25 cellular contexts compared by ENCODE assay signal in the genomic region with DNA sequence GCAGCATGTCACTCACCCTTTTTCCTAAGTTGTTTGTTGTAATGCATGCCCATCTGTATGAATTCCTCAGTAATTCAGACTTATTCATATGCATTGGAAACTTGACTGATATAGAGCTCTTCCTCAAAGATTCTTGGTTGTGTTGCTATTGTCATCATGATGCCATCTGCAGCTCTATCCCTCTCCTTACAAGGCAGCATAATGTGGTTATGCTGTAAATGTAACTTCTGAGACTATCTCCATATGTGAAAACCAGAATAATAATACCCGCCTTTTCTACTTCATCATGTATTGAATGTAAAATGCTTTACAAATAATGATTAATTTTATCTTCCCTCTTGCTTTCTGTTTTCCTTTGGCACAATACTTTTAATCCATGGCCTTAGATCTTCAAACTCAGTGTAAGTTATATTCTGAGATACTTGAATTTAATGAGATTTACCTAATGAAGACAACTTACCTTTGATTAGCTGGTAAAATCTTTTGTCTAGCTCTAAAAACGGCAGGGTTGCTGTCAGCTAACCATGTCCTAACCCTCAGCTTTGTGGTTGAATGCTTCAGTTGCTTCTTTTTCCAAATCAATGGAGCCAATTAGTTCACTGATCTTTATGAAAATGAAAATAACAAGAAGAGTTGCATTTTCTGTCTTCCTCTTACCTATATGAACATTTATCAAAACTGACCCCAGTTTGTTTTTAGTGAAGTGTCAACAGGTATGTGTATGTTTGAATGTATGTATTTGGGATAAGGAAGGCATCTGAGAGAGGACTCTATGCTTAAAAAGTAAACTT.
"Had no signal": no experiment of that assay in that cellular context is flagged by ENCODE, and none has a peak within 500 bp of the region (broad histone marks: within the 10 kb centered on the region; RNA-seq: fewer than 3 reads in every experiment).

No MANE protein-coding gene starts in this region.

- H3K27me3 Mint-ChIP-seq: activated naive CD4-positive, alpha-beta T cell treated with anti-CD3 and anti-CD28 coated beads, Interleukin-2, amount 50 U/mL, for 24 hours; activated naive CD8-positive, alpha-beta T cell treated with anti-CD3 and anti-CD28 coated beads, Interleukin-2, amount 50 U/mL, for 24 hours; central memory CD8-positive, alpha-beta T cell; dendritic cell treated with granulocyte-macrophage colony-stimulating factor and Interleukin-4, amounts not matched to agents 40 ng/mL and 50 ng/mL, for 4 days; natural killer cell treated with Interleukin-12 subunit alpha and Interleukin-12 subunit beta and Interleukin-15 and Interleukin-18, amount 100 ng/mL, for 72 hours had no signal

- H3K36me3 ChIP-seq: breast epithelium, esophagus squamous epithelium, right atrium auricular region, suprapubic skin, tibial artery had no signal

- H3K4me1 Mint-ChIP-seq: activated naive CD4-positive, alpha-beta T cell treated with anti-CD3 and anti-CD28 coated beads, Interleukin-2, amount 50 U/mL, for 24 hours; activated naive CD8-positive, alpha-beta T cell treated with anti-CD3 and anti-CD28 coated beads, Interleukin-2, amount 50 U/mL, for 24 hours; central memory CD8-positive, alpha-beta T cell had no signal

- H3K27ac Mint-ChIP-seq: activated naive CD4-positive, alpha-beta T cell treated with anti-CD3 and anti-CD28 coated beads, Interleukin-2, amount 50 U/mL, for 24 hours; activated naive CD8-positive, alpha-beta T cell treated with anti-CD3 and anti-CD28 coated beads, Interleukin-2, amount 50 U/mL, for 24 hours; dendritic cell treated with granulocyte-macrophage colony-stimulating factor and Interleukin-4, amounts not matched to agents 40 ng/mL and 50 ng/mL, for 4 days; natural killer cell treated with Interleukin-12 subunit alpha and Interleukin-12 subunit beta and Interleukin-15 and Interleukin-18, amount 100 ng/mL, for 72 hours had no signal

- H3K4me3 Mint-ChIP-seq: activated naive CD4-positive, alpha-beta T cell treated with anti-CD3 and anti-CD28 coated beads, Interleukin-2, amount 50 U/mL, for 24 hours; activated naive CD8-positive, alpha-beta T cell treated with anti-CD3 and anti-CD28 coated beads, Interleukin-2, amount 50 U/mL, for 24 hours; central memory CD8-positive, alpha-beta T cell; dendritic cell treated with granulocyte-macrophage colony-stimulating factor and Interleukin-4, amounts not matched to agents 40 ng/mL and 50 ng/mL, for 4 days; natural killer cell treated with Interleukin-12 subunit alpha and Interleukin-12 subunit beta and Interleukin-15 and Interleukin-18, amount 100 ng/mL, for 72 hours had no signal

- H3K9me3 ChIP-seq: esophagus squamous epithelium, suprapubic skin, tibial artery had no signal

- H3K4me1 ChIP-seq: breast epithelium, esophagus squamous epithelium, right atrium auricular region, suprapubic skin, tibial artery had no signal

- H3K27me3 ChIP-seq: breast epithelium, esophagus squamous epithelium, hepatocyte, right atrium auricular region, suprapubic skin, tibial artery had no signal

- H3K27ac ChIP-seq: breast epithelium, epithelial cell of prostate, esophagus squamous epithelium, hepatocyte, right atrium auricular region, suprapubic skin, tibial artery, VCaP had no signal

- H3K4me3 ChIP-seq: breast epithelium, esophagus squamous epithelium, hepatocyte, mucosa of descending colon, right atrium auricular region, smooth muscle cell, suprapubic skin, tibial artery had no signal

- DNase-seq: activated CD4-positive, alpha-beta T cell treated with anti-CD3 and anti-CD28 coated beads for 4 hours; activated CD4-positive, alpha-beta T cell treated with anti-CD3 and anti-CD28 coated beads, Interleukin-2, amount 50 U/mL, for 4 hours; activated gamma-delta T cell; activated naive CD8-positive, alpha-beta T cell treated with anti-CD3 and anti-CD28 coated beads, Interleukin-2, amount 50 U/mL, for 24 hours; activated T-cell treated with anti-CD3 and anti-CD28 coated beads, Interleukin-2, amount 50 U/mL, for 1 hour; amygdala; esophagus squamous epithelium; left cardiac atrium; left ventricle myocardium superior; mucosa of descending colon; stimulated activated CD4-positive, alpha-beta T cell treated with anti-CD3 and anti-CD28 coated beads, Interleukin-1b, Interleukin-23, amount 100 ng/mL, for 48 hours; stimulated activated naive CD4-positive, alpha-beta T cell; T-helper 9 cell; tibial artery had no signal

- ATAC-seq: activated naive CD8-positive, alpha-beta T cell treated with anti-CD3 and anti-CD28 coated beads, Interleukin-2, amount 50 U/mL, for 24 hours; left cardiac atrium; left ventricle myocardium superior; mucosa of descending colon; natural killer cell treated with Interleukin-12 subunit alpha and Interleukin-12 subunit beta and Interleukin-15 and Interleukin-18, amount 100 ng/mL, for 72 hours had no signal

- H3K36me3 Mint-ChIP-seq: activated naive CD4-positive, alpha-beta T cell treated with anti-CD3 and anti-CD28 coated beads, Interleukin-2, amount 50 U/mL, for 24 hours had no signal
